ENCODE assay signal across 8 cellular contexts in the genomic region with DNA sequence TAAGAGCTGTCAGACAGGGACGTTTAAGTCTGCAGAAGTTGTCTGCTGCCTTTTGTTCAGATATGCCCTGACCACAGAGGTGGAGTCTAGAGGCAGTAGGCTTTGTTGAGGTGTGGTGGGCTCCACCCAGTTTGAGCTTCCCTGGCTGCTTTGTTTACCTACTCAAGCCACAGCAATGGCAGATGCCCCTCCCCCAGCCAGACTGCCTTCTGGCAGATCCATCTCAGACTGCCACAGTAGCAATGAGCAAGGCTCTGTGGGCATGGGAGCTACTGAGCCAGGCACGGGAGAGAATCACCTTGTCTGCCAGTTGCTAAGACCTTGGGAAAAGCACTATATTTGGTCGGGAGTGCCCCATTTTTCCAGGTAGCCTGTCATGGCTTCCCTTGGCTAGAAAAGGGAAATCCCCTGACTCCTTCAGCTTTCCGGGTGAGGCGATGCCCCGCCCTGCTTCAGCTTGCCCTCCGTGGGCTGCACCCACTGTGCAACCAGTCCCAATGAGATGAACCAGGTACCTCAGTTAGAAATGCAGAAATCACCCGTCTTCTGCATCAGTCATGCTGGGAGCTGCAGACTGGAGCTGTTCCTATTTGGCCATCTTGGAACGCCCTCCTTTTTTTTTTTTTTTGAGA.
DNase-seq lines count a peak whose midpoint lies in the region; ATAC-seq lines count a peak whose summit lies in the region.
"Not testable (repeated sequence)": the region's sequence is repeated elsewhere in the genome, so short reads cannot be mapped to it uniquely, and the experiment has no call there.

No MANE protein-coding gene starts in this region.

- peaks cover 0 to 26% (median 21%) of the 10 kb centered on the region in 8 donors for H3K9me3 Mint-ChIP-seq in CD4-positive, alpha-beta memory T cell
- H3K9me3 Mint-ChIP-seq in central memory CD8-positive, alpha-beta T cell = not testable (repeated sequence)

- peak overlapping the region; percentile 72 to 91 (median 86) for H3K27ac Mint-ChIP-seq in CD4-positive, alpha-beta memory T cell
- H3K27ac Mint-ChIP-seq in central memory CD8-positive, alpha-beta T cell (ENCODE audit: low read depth) = not testable (repeated sequence)

- H3K27ac ChIP-seq in CD4-positive, alpha-beta memory T cell (ENCODE audit: low read depth, low read length) = not testable (repeated sequence)

- peak; percentile 77 for ATAC-seq in central memory CD8-positive, alpha-beta T cell (replicated peaks; ENCODE audit: extremely low read depth, poor library complexity, severe bottlenecking)

- peak overlapping the region; percentile 35 to 42 for H3K4me3 ChIP-seq in CD4-positive, alpha-beta memory T cell (ENCODE audit: low read length in 2 of 2)

- H3K36me3 ChIP-seq in CD4-positive, alpha-beta memory T cell (ENCODE audit: insufficient read depth, low read length) = not testable (repeated sequence)

- H3K27me3 Mint-ChIP-seq in CD4-positive, alpha-beta memory T cell = not testable (repeated sequence)
- H3K27me3 Mint-ChIP-seq in central memory CD8-positive, alpha-beta T cell = peaks cover 55% of the 10 kb centered on the region

- H3K4me1 Mint-ChIP-seq in CD4-positive, alpha-beta memory T cell = peaks cover 16 to 41% (median 19%) of the 10 kb centered on the region in 4 donors
- not testable (repeated sequence) for H3K4me1 Mint-ChIP-seq in central memory CD8-positive, alpha-beta T cell

- not testable (repeated sequence) for H3K9me3 ChIP-seq in CD4-positive, alpha-beta memory T cell (ENCODE audit: control insufficient read depth in 1 of 2, low read length in 2 of 2)

- not testable (repeated sequence) for H3K36me3 Mint-ChIP-seq in CD4-positive, alpha-beta memory T cell; central memory CD8-positive, alpha-beta T cell (ENCODE audit: insufficient read depth)

- POLR2A ChIA-PET in CD4-positive, alpha-beta memory T cell (lab: Charles Lee; ENCODE audit: partially characterized antibody) = interaction anchor here (0.9 to 1.6 kb wide), 6 partner anchors 9 to 207 kb away, joined by 3 to 7 read pairs (median 4); a partner anchor contains a TSS

- DNase-seq in CD4-positive, alpha-beta memory T cell = peak; percentile 83 to 88 (median 87)
- DNase-seq in NCI-H146 (lab: John Stamatoyannopoulos, UW) (peak; percentile 14), RPMI8226 (peak; percentile 31), activated T-helper 1 cell treated with Interleukin-2 at 50 U/mL for 16 hours (ENCODE audit: low read depth) (peak; percentile 55)
- peak; percentile 33 to 49 for DNase-seq in activated CD4-positive, alpha-beta T cell treated with anti-CD3 and anti-CD28 coated beads, Interleukin-2, amount 50 U/mL, for 4 hours
- DNase-seq in central memory CD8-positive, alpha-beta T cell (ENCODE audit: low spot score in 2 of 2) = peak; percentile 32 to 41
- DNase-seq in stimulated activated CD4-positive, alpha-beta T cell treated with anti-CD3 and anti-CD28 coated beads, Interleukin-15, amount 100 ng/mL, for 24 hours = peak; percentile 52
- peak; percentile 10 for DNase-seq in stimulated activated CD8-positive, alpha-beta memory T cell treated with anti-CD3 and anti-CD28 coated beads, Interleukin-7, amount 100 ng/mL, for 24 hours (ENCODE audit: low read depth)

- CTCF ChIA-PET in CD4-positive, alpha-beta memory T cell (lab: Charles Lee; ENCODE audit: partially characterized antibody) = interaction anchor here (0.9 to 1.5 kb wide), 4 partner anchors 13 to 72 kb away, joined by 3 to 10 read pairs (median 6); no protein-coding TSS in a partner anchor

- not testable (repeated sequence) for H3K4me1 ChIP-seq in CD4-positive, alpha-beta memory T cell (ENCODE audit: insufficient read depth, low read length)

- H3K4me3 Mint-ChIP-seq in CD4-positive, alpha-beta memory T cell = peak overlapping the region; percentile 78 to 86 (median 82)
- peak overlapping the region; percentile 34 for H3K4me3 Mint-ChIP-seq in central memory CD8-positive, alpha-beta T cell

- H3K27me3 ChIP-seq in CD4-positive, alpha-beta memory T cell (ENCODE audit: insufficient read depth, low read length) = not testable (repeated sequence)

- intact Hi-C loops in CD4-positive, alpha-beta memory T cell (cut with micrococcal nuclease) = loop anchor here (1.0 kb wide), 1 partner anchor 60 kb away; no protein-coding TSS in a partner anchor

Comparison
In these comparisons a context has a peak if more than half of its experiments do, and no peak if none do; other contexts are left out.
1. DNase-seq: peak in every context shown above with its lines; median percentile 87 in CD4-positive, alpha-beta memory T cell; 55 in activated T-helper 1 cell treated with Interleukin-2 at 50 U/mL for 16 hours; 52 in stimulated activated CD4-positive, alpha-beta T cell treated with anti-CD3 and anti-CD28 coated beads, Interleukin-15, amount 100 ng/mL, for 24 hours; 41 in activated CD4-positive, alpha-beta T cell treated with anti-CD3 and anti-CD28 coated beads, Interleukin-2, amount 50 U/mL, for 4 hours; 36 in central memory CD8-positive, alpha-beta T cell; 31 in RPMI8226; 14 in NCI-H146; 10 in stimulated activated CD8-positive, alpha-beta memory T cell treated with anti-CD3 and anti-CD28 coated beads, Interleukin-7, amount 100 ng/mL, for 24 hours.